Comparison of ENCODE assay signal across 8 cellular contexts in genomic region chr4:158671915-158672806, GRCh38. TPM values are rescaled to one million over a fixed set of nuclear protein-coding genes. Genes with fewer than 3 reads are reported as not detected.
DNase-seq lines count a peak whose midpoint lies in the region; ATAC-seq and TF ChIP-seq lines count a peak whose summit lies in the region.

TSS of gene ETFDH (plus strand) at chr4:158672296. CDS start at chr4:158672457, 161 bp downstream.

- peak; percentile 41 to 70 for TF ChIP-seq CTCF in Caco-2 (IDR thresholded peaks at IDR 0.05; ENCODE audit: insufficient read depth in 1 of 2, low read depth in 1 of 2, low read length in 1 of 2, severe bottlenecking in 1 of 2, unreplicated experiment in 1 of 2)

- TSS peak; percentile 63 for BruUV-seq in Caco-2 (replicated peaks; lab: Mats Ljungman, UMichigan)

- H3K4me3 ChIP-seq in Caco-2 (ENCODE audit: low read depth, low read length), result peak within 1 kb of the TSS; percentile 80
- H3K4me3 ChIP-seq in effector memory CD4-positive, alpha-beta T cell (ENCODE audit: insufficient read depth, low read depth, low read length, poor library complexity, severe bottlenecking), result peak within 1 kb of the TSS; percentile 98

- intact Hi-C loops in Caco-2 (cut with micrococcal nuclease; ENCODE audit: unreplicated experiment), result loop anchor here (1.0 to 10.0 kb wide), 4 partner anchors 50 to 775 kb away; no protein-coding TSS in a partner anchor

- peak; percentile 84 for ATAC-seq in GM21360 (IDR thresholded peaks at IDR 0.05; ENCODE audit: unreplicated experiment)

- POLR2A ChIA-PET in Caco-2 (lab: Charles Lee), result no interaction called here

- DNase-seq in Caco-2, result peak; percentile 98 to 99
- DNase-seq in HT1080 (ENCODE audit: low read depth), result peak; percentile 100
- DNase-seq in NOMO-1 (lab: John Stamatoyannopoulos, UW; ENCODE audit: unreplicated experiment in 2 of 2), result peak; percentile 98 to 99
- DNase-seq in activated CD8-positive, alpha-beta memory T cell treated with anti-CD3 and anti-CD28 coated beads for 4 hours (ENCODE audit: low read depth in 2 of 2), result peak; percentile 95 to 98
- peak; percentile 98 to 99 (median 98) for DNase-seq in effector memory CD4-positive, alpha-beta T cell
- DNase-seq in lung microvascular endothelial cell (ENCODE audit: low read depth in 2 of 2), result peak; percentile 99
- peak; percentile 90 to 98 (median 94) for DNase-seq in stimulated activated CD4-positive, alpha-beta T cell treated with anti-CD3 and anti-CD28 coated beads, TNF-alpha, amount 100 ng/mL, for 48 hours (ENCODE audit: low read depth in 3 of 3)

- no peaks in the 10 kb centered on the region for H3K27me3 ChIP-seq in Caco-2 (replicated peaks; ENCODE audit: control insufficient read depth, insufficient read depth, low read length)
- H3K27me3 ChIP-seq in effector memory CD4-positive, alpha-beta T cell (replicated peaks; ENCODE audit: control insufficient read depth, insufficient read depth, low read length, poor library complexity, severe bottlenecking), result no peaks in the 10 kb centered on the region

- H3K4me1 ChIP-seq in Caco-2, result peaks cover 3% of the 10 kb centered on the region; the same call in 1 of the 2 replicates
- peaks cover 6% of the 10 kb centered on the region for H3K4me1 ChIP-seq in effector memory CD4-positive, alpha-beta T cell (ENCODE audit: control insufficient read depth, insufficient read depth, low read length, poor library complexity, severe bottlenecking)

- H3K27ac Mint-ChIP-seq in Caco-2 (ENCODE audit: unreplicated experiment), result peak within 1 kb of the TSS; percentile 98

- H3K36me3 ChIP-seq in Caco-2 (ENCODE audit: control insufficient read depth, insufficient read depth, low read length), result no peaks in the 10 kb centered on the region
- H3K36me3 ChIP-seq in effector memory CD4-positive, alpha-beta T cell (ENCODE audit: control insufficient read depth, insufficient read depth, low read length), result no peaks in the 10 kb centered on the region

- no peaks in the 10 kb centered on the region for H3K9me3 ChIP-seq in Caco-2
- H3K9me3 ChIP-seq in effector memory CD4-positive, alpha-beta T cell (ENCODE audit: control insufficient read depth, low read length), result no peaks in the 10 kb centered on the region

- peaks cover 9% of the 10 kb centered on the region for H3K36me3 Mint-ChIP-seq in Caco-2 (ENCODE audit: insufficient read depth, unreplicated experiment)

- peaks cover 7% of the 10 kb centered on the region for H3K4me1 Mint-ChIP-seq in Caco-2 (ENCODE audit: low read depth, unreplicated experiment)

- peak within 1 kb of the TSS; percentile 90 for H3K27ac ChIP-seq in effector memory CD4-positive, alpha-beta T cell (ENCODE audit: insufficient read depth, low read length, poor library complexity, severe bottlenecking)

- H3K9me3 Mint-ChIP-seq in Caco-2 (ENCODE audit: unreplicated experiment), result no peaks in the 10 kb centered on the region

- no peaks in the 10 kb centered on the region for H3K27me3 Mint-ChIP-seq in Caco-2 (ENCODE audit: insufficient read depth, unreplicated experiment)

- H3K4me3 Mint-ChIP-seq in Caco-2 (ENCODE audit: unreplicated experiment), result peak within 1 kb of the TSS; percentile 100

- CTCF ChIA-PET in Caco-2 (lab: Charles Lee), result no interaction called here

RNA-seq across cellular contexts. Expression of gene ETFDH, which starts in this region (rescaled TPM):
- total RNA-seq in Caco-2 (2022), result 5.8 and 6.4 TPM in 2 replicates
- 7.4 and 11.9 TPM in 2 replicates for total RNA-seq in HT1080 (2014; rRNA removed; shearing (Covaris generic))
- polyA plus RNA-seq in HT1080 (2015; cell fraction: cytosol; rRNA removed), result 11.2 and 16.0 TPM in 2 replicates
- polyA plus RNA-seq in HT1080 (2015; cell fraction: nucleus; rRNA removed), result 27.5 and 31.9 TPM in 2 replicates
- total RNA-seq in lung microvascular endothelial cell, result 9.8 and 12.3 TPM in 2 replicates

Comparison
In these comparisons a context has a peak if more than half of its experiments do, and no peak if none do; other contexts are left out.
1. Peak in every context shown above with its lines: DNase-seq, ATAC-seq, H3K4me3 ChIP-seq and H3K27ac ChIP-seq.